Comparison of ENCODE assay signal across 9 cellular contexts in the genomic region with DNA sequence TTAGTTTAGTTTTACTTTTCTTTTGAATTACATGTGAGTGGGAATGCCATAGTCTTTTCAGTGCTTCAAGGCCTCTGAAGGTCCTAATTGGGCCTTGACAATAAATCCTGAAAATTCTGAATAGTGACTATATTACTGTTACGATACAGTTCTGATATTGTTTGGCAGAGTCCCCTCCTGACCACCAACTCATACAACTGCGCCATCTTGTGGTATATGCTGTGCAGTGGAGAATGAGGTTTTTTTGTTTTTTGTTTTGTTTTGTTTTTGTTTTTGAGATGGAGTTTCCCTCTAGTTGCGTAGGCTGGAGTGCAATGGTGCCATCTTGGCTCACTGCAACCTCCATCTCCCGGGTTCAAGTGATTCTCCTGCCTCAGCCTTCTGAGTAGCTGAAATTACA. TPM values are rescaled to one million over a fixed set of nuclear protein-coding genes. Genes with fewer than 3 reads are reported as not detected.
DNase-seq lines count a peak whose midpoint lies in the region; ATAC-seq and FAIRE-seq lines count a peak whose summit lies in the region.
"Had no signal": no experiment of that assay in that cellular context is flagged by ENCODE, and none has a peak within 500 bp of the region (broad histone marks: within the 10 kb centered on the region; RNA-seq: fewer than 3 reads in every experiment).

No MANE protein-coding gene starts in this region.

- H3K27me3 ChIP-seq in adipocyte (replicated peaks; ENCODE audit: control insufficient read depth, insufficient read depth, low read length) (peaks cover 56% of the 10 kb centered on the region), mesendoderm (ENCODE audit: insufficient read depth, low read length, poor library complexity) (no peaks in the 10 kb centered on the region)

- H3K4me3 ChIP-seq in adipocyte (ENCODE audit: low read length) (no peak overlapping the region), mesendoderm (ENCODE audit: low read length) (no peak overlapping the region)

- FAIRE-seq in RCC 7860 (lab: Jason Lieb, UNC) = no peak
- FAIRE-seq: A204.1 had no signal

- no peak overlapping the region for H3K9ac ChIP-seq in adipocyte (ENCODE audit: low read length)
- H3K9ac ChIP-seq in mesendoderm (ENCODE audit: low read length) = no peak overlapping the region

- DNase-seq in DMS 273 (lab: John Stamatoyannopoulos, UW; ENCODE audit: unreplicated experiment) (peak; percentile 62), DMS 273 treated with DMSO at 0.1 percent for 48 hours (lab: John Stamatoyannopoulos, UW) (no peak), adipocyte (ENCODE audit: low read depth) (peak; percentile 49), mesendoderm (peak; percentile 13), cerebellar nuclear complex (lab: John Stamatoyannopoulos, UW) (no peak), RCC 7860 (ENCODE audit: low spot score) (no peak), NCI-H524 treated with DMSO at 0.1 percent for 48 hours (lab: John Stamatoyannopoulos, UW) (no peak)

- no peak overlapping the region for H2BK5ac ChIP-seq in mesendoderm (ENCODE audit: low read length)

- H2BK120ac ChIP-seq in mesendoderm (ENCODE audit: low read depth, low read length) = no peak overlapping the region

- no peak overlapping the region for H3K23ac ChIP-seq in mesendoderm (ENCODE audit: low read length)

- H4K5ac ChIP-seq in mesendoderm (ENCODE audit: low read length) = no peak overlapping the region

- H2AK5ac ChIP-seq in mesendoderm (ENCODE audit: low read length) = no peak overlapping the region

- no peak overlapping the region for H3K4ac ChIP-seq in mesendoderm (ENCODE audit: low read depth, low read length)

- H3K79me1 ChIP-seq in mesendoderm (ENCODE audit: low read length) = no peaks in the 10 kb centered on the region

- H3K4me2 ChIP-seq in mesendoderm (ENCODE audit: low read length) = no peak overlapping the region

- no peak overlapping the region for H3K56ac ChIP-seq in mesendoderm (ENCODE audit: low read length)

- no CpG with 5 or more reads among the region's 4 CpGs for WGBS in mesendoderm (ENCODE audit: extremely low coverage, insufficient coverage, low lambda C conversion rate)

- H3K36me3 ChIP-seq in adipocyte (ENCODE audit: control insufficient read depth, insufficient read depth, low read length, severe bottlenecking) (no peaks in the 10 kb centered on the region), mesendoderm (ENCODE audit: control insufficient read depth, insufficient read depth, low read length) (no peaks in the 10 kb centered on the region)

- no peak overlapping the region for H2BK15ac ChIP-seq in mesendoderm (replicated peaks; ENCODE audit: low read depth)

- H3K18ac ChIP-seq in mesendoderm (ENCODE audit: low read length) = no peak overlapping the region

- H3K27ac ChIP-seq in mesendoderm (ENCODE audit: low read depth, low read length) = no peak overlapping the region

- no peaks in the 10 kb centered on the region for H3K4me1 ChIP-seq in adipocyte (ENCODE audit: control insufficient read depth, insufficient read depth, low read length)
- no peaks in the 10 kb centered on the region for H3K4me1 ChIP-seq in mesendoderm (ENCODE audit: control insufficient read depth, low read depth, low read length)

- H3K9me3 ChIP-seq in adipocyte (ENCODE audit: control insufficient read depth, low read length) = no peaks in the 10 kb centered on the region

- ATAC-seq in HG03175 (IDR thresholded peaks at IDR 0.05; ENCODE audit: unreplicated experiment) = peak; percentile 39

- H3K79me2 ChIP-seq in mesendoderm (ENCODE audit: control insufficient read depth, insufficient read depth, low read length) = no peaks in the 10 kb centered on the region

- no peak overlapping the region for H4K8ac ChIP-seq in mesendoderm (ENCODE audit: low read depth, low read length)

RNA-seq across cellular contexts. Expression of a gene that starts 56.6 kb away (rescaled TPM):
- 4.6 TPM for polyA plus RNA-seq in mesendoderm (2013, experiment 1 of 2)
- 4.6 TPM for polyA plus RNA-seq in mesendoderm (2013, experiment 2 of 2)

Comparison
In these comparisons a context has a peak if more than half of its experiments do, and no peak if none do; other contexts are left out.
1. DNase-seq: peak in DMS 273 (single experiment), adipocyte (single experiment) and mesendoderm (single experiment); none in DMS 273 treated with DMSO at 0.1 percent for 48 hours (single experiment), cerebellar nuclear complex (0 of 2), RCC 7860 (single experiment) and NCI-H524 treated with DMSO at 0.1 percent for 48 hours (single experiment).